In the genomic region with DNA sequence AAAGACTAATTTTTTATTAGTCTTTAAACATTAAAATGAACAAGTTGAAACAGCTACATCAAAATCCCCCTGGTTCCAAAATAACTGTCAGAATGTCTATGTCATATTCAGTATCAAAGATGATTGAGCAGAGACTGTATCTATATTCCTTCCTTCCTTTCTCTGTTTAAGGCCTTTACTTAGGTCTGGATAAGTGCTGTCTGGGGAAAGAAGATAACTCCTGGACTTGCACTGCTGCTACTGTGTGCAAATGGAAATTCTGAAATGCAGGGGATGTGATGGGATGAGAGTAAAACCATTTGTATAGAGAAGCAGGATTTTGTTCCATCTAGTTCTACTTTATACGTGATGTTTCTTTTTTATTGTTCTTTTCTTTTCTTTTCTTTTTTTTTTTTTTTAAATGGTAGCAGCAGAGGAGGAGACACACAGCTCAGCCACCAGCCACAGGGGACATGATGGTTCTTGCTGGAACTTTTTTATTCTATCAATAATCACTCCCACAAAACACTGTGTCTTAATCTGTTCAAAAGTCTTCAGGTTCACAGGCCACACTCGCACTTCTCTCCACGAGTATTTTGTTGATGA, we compare ENCODE assay signal across 36 cellular contexts. TPM values are rescaled to one million over a fixed set of nuclear protein-coding genes. Genes with fewer than 3 reads are reported as not detected.
"Had no signal": no experiment of that assay in that cellular context is flagged by ENCODE, and none has a peak within 500 bp of the region (broad histone marks: within the 10 kb centered on the region; RNA-seq: fewer than 3 reads in every experiment).

No MANE protein-coding gene starts in this region.

- H3K9me3 ChIP-seq: adrenal gland, body of pancreas, esophagus squamous epithelium, gastroesophageal sphincter, heart right ventricle had no signal

- FAIRE-seq: colon had no signal

- H3K4me1 ChIP-seq: adrenal gland, esophagus squamous epithelium had no signal

- H3K27ac Mint-ChIP-seq: activated CD4-positive, alpha-beta memory T cell treated with anti-CD3 and anti-CD28 coated beads for 36 hours; activated naive CD4-positive, alpha-beta T cell treated with anti-CD3 and anti-CD28 coated beads for 36 hours; activated naive CD4-positive, alpha-beta T cell treated with anti-CD3 and anti-CD28 coated beads, Interleukin-2, amount 50 U/mL, for 24 hours; activated naive CD8-positive, alpha-beta T cell treated with anti-CD3 and anti-CD28 coated beads for 36 hours; activated naive CD8-positive, alpha-beta T cell treated with anti-CD3 and anti-CD28 coated beads, Interleukin-2, amount 50 U/mL, for 24 hours; activated T-helper 1 cell treated with anti-CD3 and anti-CD28 coated beads, Interleukin-12 subunit alpha, Interleukin-12 subunit beta, Interleukin-2, Interleukin-4 antibody, amounts not matched to agents 30 ng/mL and 10 ng/mL and 1 ng/mL, durations not matched to agents 14 hours and 24 hours and 36 hours; activated T-helper 2 cell treated with anti-CD3 and anti-CD28 coated beads, Interferon-gamma antibody, Interleukin-2, Interleukin-4, amounts not matched to agents 10 μg/mL and 5 μg/mL and 100 μg/mL, durations not matched to agents 14 hours and 24 hours and 36 hours; T-helper 17 cell; T-helper 2 cell treated with Interferon-gamma antibody and Interleukin-4, amounts not matched to agents 5 μg/mL and 100 μg/mL, for 36 hours; WTC11 had no signal

- H3K9me3 Mint-ChIP-seq: activated CD4-positive, alpha-beta memory T cell treated with anti-CD3 and anti-CD28 coated beads for 36 hours; activated naive CD4-positive, alpha-beta T cell treated with anti-CD3 and anti-CD28 coated beads for 36 hours; activated naive CD4-positive, alpha-beta T cell treated with anti-CD3 and anti-CD28 coated beads, Interleukin-2, amount 50 U/mL, for 24 hours; activated naive CD8-positive, alpha-beta T cell treated with anti-CD3 and anti-CD28 coated beads for 36 hours; activated naive CD8-positive, alpha-beta T cell treated with anti-CD3 and anti-CD28 coated beads, Interleukin-2, amount 50 U/mL, for 24 hours; activated T-helper 1 cell treated with anti-CD3 and anti-CD28 coated beads, Interleukin-12 subunit alpha, Interleukin-12 subunit beta, Interleukin-2, Interleukin-4 antibody, amounts not matched to agents 30 ng/mL and 10 ng/mL and 1 ng/mL, durations not matched to agents 14 hours and 24 hours and 36 hours; activated T-helper 2 cell treated with anti-CD3 and anti-CD28 coated beads, Interferon-gamma antibody, Interleukin-2, Interleukin-4, amounts not matched to agents 10 μg/mL and 5 μg/mL and 100 μg/mL, durations not matched to agents 14 hours and 24 hours and 36 hours; effector memory CD8-positive, alpha-beta T cell; T-helper 2 cell treated with Interferon-gamma antibody and Interleukin-4, amounts not matched to agents 5 μg/mL and 100 μg/mL, for 36 hours; WTC11 had no signal

- DNase-seq: activated CD4-positive, alpha-beta memory T cell treated with anti-CD3 and anti-CD28 coated beads for 36 hours; activated CD4-positive, alpha-beta T cell treated with anti-CD3 and anti-CD28 coated beads for 48 hours; activated CD8-positive, alpha-beta memory T cell treated with anti-CD3 and anti-CD28 coated beads for 24 hours; activated effector memory CD4-positive, alpha-beta T cell treated with anti-CD3 and anti-CD28 coated beads, Interleukin-2, amount 50 U/mL, for 16 hours; activated naive CD4-positive, alpha-beta T cell treated with anti-CD3 and anti-CD28 coated beads for 36 hours; activated naive CD8-positive, alpha-beta T cell treated with anti-CD3 and anti-CD28 coated beads for 36 hours; activated naive CD8-positive, alpha-beta T cell treated with anti-CD3 and anti-CD28 coated beads, Interleukin-2, amount 50 U/mL, for 24 hours; activated T-cell treated with anti-CD3 and anti-CD28 coated beads, Interleukin-2, amount 50 U/mL, for 1 hour; activated T-cell treated with anti-CD3 and anti-CD28 coated beads, Interleukin-2, amount 50 U/mL, for 48 hours; adrenal gland; amygdala; aorta; body of pancreas; caudate nucleus; cortex of kidney; dermis blood vessel endothelial cell; effector CD4-positive, alpha-beta T cell; effector memory CD8-positive, alpha-beta T cell; esophagus squamous epithelium; foreskin melanocyte; heart right ventricle; T-helper 1 cell; T-helper 17 cell; T1000 had no signal

- H3K27ac ChIP-seq: adrenal gland, body of pancreas, esophagus squamous epithelium, gastroesophageal sphincter, heart right ventricle had no signal

- H3K4me1 Mint-ChIP-seq: activated naive CD4-positive, alpha-beta T cell treated with anti-CD3 and anti-CD28 coated beads, Interleukin-2, amount 50 U/mL, for 24 hours; activated naive CD8-positive, alpha-beta T cell treated with anti-CD3 and anti-CD28 coated beads for 36 hours; activated naive CD8-positive, alpha-beta T cell treated with anti-CD3 and anti-CD28 coated beads, Interleukin-2, amount 50 U/mL, for 24 hours had no signal

- ATAC-seq: activated naive CD8-positive, alpha-beta T cell treated with anti-CD3 and anti-CD28 coated beads, Interleukin-2, amount 50 U/mL, for 24 hours; body of pancreas; effector memory CD8-positive, alpha-beta T cell; gastroesophageal sphincter; heart right ventricle; T-helper 17 cell; WTC11 had no signal

- H3K4me3 Mint-ChIP-seq: activated CD4-positive, alpha-beta memory T cell treated with anti-CD3 and anti-CD28 coated beads for 36 hours; activated naive CD4-positive, alpha-beta T cell treated with anti-CD3 and anti-CD28 coated beads for 36 hours; activated naive CD4-positive, alpha-beta T cell treated with anti-CD3 and anti-CD28 coated beads, Interleukin-2, amount 50 U/mL, for 24 hours; activated naive CD8-positive, alpha-beta T cell treated with anti-CD3 and anti-CD28 coated beads for 36 hours; activated naive CD8-positive, alpha-beta T cell treated with anti-CD3 and anti-CD28 coated beads, Interleukin-2, amount 50 U/mL, for 24 hours; activated T-helper 1 cell treated with anti-CD3 and anti-CD28 coated beads, Interleukin-12 subunit alpha, Interleukin-12 subunit beta, Interleukin-2, Interleukin-4 antibody, amounts not matched to agents 30 ng/mL and 10 ng/mL and 1 ng/mL, durations not matched to agents 14 hours and 24 hours and 36 hours; effector memory CD8-positive, alpha-beta T cell; T-helper 17 cell; T-helper 2 cell treated with Interferon-gamma antibody and Interleukin-4, amounts not matched to agents 5 μg/mL and 100 μg/mL, for 36 hours; WTC11 had no signal

- H3K4me3 ChIP-seq: adrenal gland, body of pancreas, esophagus squamous epithelium, gastroesophageal sphincter, heart right ventricle had no signal

- H3K27me3 ChIP-seq: adrenal gland, body of pancreas, esophagus squamous epithelium, gastroesophageal sphincter, heart right ventricle had no signal

- H3K27me3 Mint-ChIP-seq: activated CD4-positive, alpha-beta memory T cell treated with anti-CD3 and anti-CD28 coated beads for 36 hours; activated naive CD4-positive, alpha-beta T cell treated with anti-CD3 and anti-CD28 coated beads, Interleukin-2, amount 50 U/mL, for 24 hours; activated naive CD8-positive, alpha-beta T cell treated with anti-CD3 and anti-CD28 coated beads for 36 hours; activated naive CD8-positive, alpha-beta T cell treated with anti-CD3 and anti-CD28 coated beads, Interleukin-2, amount 50 U/mL, for 24 hours; effector memory CD8-positive, alpha-beta T cell; T-helper 17 cell had no signal

RNA-seq across cellular contexts. Expression of gene FOXE3, which starts 33.6 kb away (rescaled TPM):
- total RNA-seq: activated CD4-positive, alpha-beta memory T cell treated with anti-CD3 and anti-CD28 coated beads for 36 hours; activated naive CD4-positive, alpha-beta T cell treated with anti-CD3 and anti-CD28 coated beads for 36 hours; activated naive CD8-positive, alpha-beta T cell treated with anti-CD3 and anti-CD28 coated beads for 36 hours; activated T-helper 1 cell treated with anti-CD3 and anti-CD28 coated beads, Interleukin-12 subunit alpha, Interleukin-12 subunit beta, Interleukin-2, Interleukin-4 antibody, amounts not matched to agents 30 ng/mL and 10 ng/mL and 1 ng/mL, durations not matched to agents 14 hours and 24 hours and 36 hours; activated T-helper 2 cell treated with anti-CD3 and anti-CD28 coated beads, Interferon-gamma antibody, Interleukin-2, Interleukin-4, amounts not matched to agents 10 μg/mL and 5 μg/mL and 100 μg/mL, durations not matched to agents 14 hours and 24 hours and 36 hours; adrenal gland; aorta; body of pancreas; chondrocyte; dermis blood vessel endothelial cell; esophagus squamous epithelium; fibroblast of lung; fibroblast of villous mesenchyme; gastroesophageal sphincter; glomerular endothelial cell; heart right ventricle; T-helper 17 cell; WTC11 had no signal
- polyA plus RNA-seq: aorta, esophagus, fibroblast of lung had no signal
